2 cellular contexts compared by ENCODE assay signal in genomic region chr10:17076626-17077025, GRCh38.
TF ChIP-seq lines count a peak whose summit lies in the region.

No MANE protein-coding gene starts in this region.

TF ChIP-seq in SK-N-SH, 30 proteins besides CTCF, POLR2A, EP300 and RAD21 (continued from another document):
- TF ChIP-seq NRF1 (IDR thresholded peaks at IDR 0.05; ENCODE audit: low read depth, low read length) (no peak), MEF2A (IDR thresholded peaks at IDR 0.05; ENCODE audit: borderline replicate concordance, low read depth) (no peak), FOXM1 (IDR thresholded peaks at IDR 0.05; ENCODE audit: low read depth) (no peak), PBX3 (IDR thresholded peaks at IDR 0.05) (no peak)
- TF ChIP-seq, protein P1, sequence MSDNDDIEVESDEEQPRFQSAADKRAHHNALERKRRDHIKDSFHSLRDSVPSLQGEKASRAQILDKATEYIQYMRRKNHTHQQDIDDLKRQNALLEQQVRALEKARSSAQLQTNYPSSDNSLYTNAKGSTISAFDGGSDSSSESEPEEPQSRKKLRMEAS (IDR thresholded peaks at IDR 0.05; ENCODE audit: low read depth): no peak

TF ChIP-seq in SK-N-SH treated with all-trans-retinoic acid at 6 μM for 48 hours, 23 proteins besides CTCF, POLR2A, EP300 and RAD21 (continued from another document):
- TF ChIP-seq POU6F1 (CRISPR knock-in tag; IDR thresholded peaks at IDR 0.05; ENCODE audit: borderline replicate concordance, low read depth) (no peak), PPARA (CRISPR knock-in tag; IDR thresholded peaks at IDR 0.05; ENCODE audit: borderline replicate concordance) (no peak)
